Comparison of ENCODE assay signal across 20 cellular contexts in genomic region chr2:194205568-194206227, GRCh38.
"Had no signal": no experiment of that assay in that cellular context is flagged by ENCODE, and none has a peak within 500 bp of the region (broad histone marks: within the 10 kb centered on the region; RNA-seq: fewer than 3 reads in every experiment).

No MANE protein-coding gene starts in this region.

- H3K4me3 ChIP-seq: lower lobe of right lung, pancreas, right lobe of liver, thoracic aorta, tibial nerve, upper lobe of right lung, uterus had no signal

- H3K27me3 ChIP-seq: neutrophil, pancreas, right lobe of liver, tibial nerve, upper lobe of right lung, uterus had no signal

- FAIRE-seq: endometrium, keratinocyte, pancreas had no signal

- H3K9me3 ChIP-seq: lower lobe of right lung, neutrophil, pancreas, right lobe of liver, thoracic aorta, upper lobe of right lung had no signal

- H3K4me1 ChIP-seq: lower lobe of right lung, pancreas, right lobe of liver, tibial nerve, upper lobe of right lung, uterus had no signal

- ATAC-seq: effector memory CD8-positive, alpha-beta T cell; left ventricle myocardium superior; lower lobe of right lung; natural killer cell treated with Interleukin-12 subunit alpha and Interleukin-12 subunit beta and Interleukin-15 and Interleukin-18, amount 100 ng/mL, for 72 hours; pancreas; right lobe of liver; stimulated activated naive B cell treated with anti-CD40 and anti-IgM and Interleukin-4, amounts not matched to agents 10 μg/mL and 1 μg/mL and 100 μg/mL, for 72 hours; upper lobe of right lung had no signal

- DNase-seq: cortex of kidney; effector memory CD8-positive, alpha-beta T cell; head of caudate nucleus; left ventricle myocardium superior; lower lobe of right lung; pancreas; retina; right lobe of liver; small intestine; stimulated activated CD4-positive, alpha-beta T cell treated with anti-CD3 and anti-CD28 coated beads, Interleukin-15, amount 100 ng/mL, for 24 hours; stimulated activated CD4-positive, alpha-beta T cell treated with anti-CD3 and anti-CD28 coated beads, Interleukin-2, amount 100 ng/mL, for 48 hours; stimulated activated naive B cell treated with anti-CD40 and anti-IgM and Interleukin-4, amounts not matched to agents 10 μg/mL and 1 μg/mL and 100 μg/mL, for 72 hours; upper lobe of right lung; uterus had no signal

- H3K27ac ChIP-seq: lower lobe of right lung, neutrophil, pancreas, right lobe of liver, thoracic aorta, tibial nerve, upper lobe of right lung, uterus had no signal

- H3K36me3 ChIP-seq: lower lobe of right lung, neutrophil, pancreas, right lobe of liver, thoracic aorta, tibial nerve, upper lobe of right lung, uterus had no signal
